ENCODE assay signal across 30 cellular contexts in the genomic region with DNA sequence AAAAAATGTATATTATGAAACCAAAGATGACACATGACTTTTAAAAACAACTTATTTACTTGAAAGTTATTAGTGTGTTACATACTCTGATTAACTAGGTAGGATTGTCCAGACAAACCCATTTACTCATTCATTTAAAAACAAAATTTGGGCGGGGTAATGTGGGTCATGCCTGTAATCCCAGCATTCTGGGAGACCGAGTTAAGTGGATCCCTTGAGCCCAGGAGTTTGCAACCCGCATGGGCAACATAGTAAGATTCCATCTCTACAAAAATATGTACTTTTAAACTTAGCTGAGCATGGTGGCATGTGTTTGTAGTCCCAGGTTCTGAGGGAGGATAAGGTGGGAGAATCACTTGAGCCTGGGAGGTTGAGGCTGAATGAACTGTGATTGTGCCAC.
"Had no signal": no experiment of that assay in that cellular context is flagged by ENCODE, and none has a peak within 500 bp of the region (broad histone marks: within the 10 kb centered on the region; RNA-seq: fewer than 3 reads in every experiment).

No MANE protein-coding gene starts in this region.

- H3K4me1 ChIP-seq: adrenal gland, ascending aorta, body of pancreas, breast epithelium had no signal

- H3K9me3 ChIP-seq: adrenal gland, ascending aorta, body of pancreas, breast epithelium had no signal

- H3K27ac ChIP-seq: adrenal gland, ascending aorta, body of pancreas, brain microvascular endothelial cell, breast epithelium, cardiac muscle cell had no signal

- H3K27me3 ChIP-seq: adrenal gland, ascending aorta, body of pancreas, brain microvascular endothelial cell, breast epithelium, cardiac muscle cell had no signal

- H3K4me3 ChIP-seq: adrenal gland, ascending aorta, body of pancreas, breast epithelium, cardiac muscle cell had no signal

- H3K36me3 ChIP-seq: adrenal gland, ascending aorta, brain microvascular endothelial cell, breast epithelium, cardiac muscle cell had no signal

- DNase-seq: activated effector memory CD4-positive, alpha-beta T cell treated with anti-CD3 and anti-CD28 coated beads, Interleukin-2, amount 50 U/mL, for 16 hours; activated effector memory CD4-positive, alpha-beta T cell treated with Interleukin-2 at 50 U/mL for 16 hours; activated gamma-delta T cell; activated gamma-delta T cell treated with Interleukin-2 at 50 U/mL for 16 hours; activated naive CD4-positive, alpha-beta T cell; activated naive CD4-positive, alpha-beta T cell treated with anti-CD3 and anti-CD28 coated beads for 36 hours; activated naive CD4-positive, alpha-beta T cell treated with anti-CD3 and anti-CD28 coated beads, Interleukin-2, amount 10 ng/mL, durations not matched to agents 7 days and 5 days; activated naive CD4-positive, alpha-beta T cell treated with anti-CD3 and anti-CD28 coated beads, Interleukin-2, amount 50 U/mL, for 16 hours; activated naive CD4-positive, alpha-beta T cell treated with Interleukin-2 at 50 U/mL for 16 hours; activated naive CD8-positive, alpha-beta T cell treated with anti-CD3 and anti-CD28 coated beads for 36 hours; activated naive CD8-positive, alpha-beta T cell treated with anti-CD3 and anti-CD28 coated beads, Interleukin-2, amount 10 ng/mL, durations not matched to agents 7 days and 5 days; activated naive CD8-positive, alpha-beta T cell treated with anti-CD3 and anti-CD28 coated beads, Interleukin-2, amount 50 U/mL, for 24 hours; activated T-cell treated with anti-CD3 and anti-CD28 coated beads, Interleukin-2, amount 50 U/mL, for 1 hour; activated T-cell treated with anti-CD3 and anti-CD28 coated beads, Interleukin-2, amount 50 U/mL, for 24 hours; activated T-cell treated with anti-CD3 and anti-CD28 coated beads, Interleukin-2, amount 50 U/mL, for 4 hours; activated T-cell treated with anti-CD3 and anti-CD28 coated beads, Interleukin-2, amount 50 U/mL, for 48 hours; activated T-cell treated with anti-CD3 and anti-CD28 coated beads, Interleukin-2, amount 50 U/mL, for 72 hours; adrenal gland; amniotic stem cell; amygdala; anterior cingulate cortex; aorta; body of pancreas; brain microvascular endothelial cell; caudate nucleus; central memory CD4-positive, alpha-beta T cell; cerebellar nuclear complex had no signal
